In genomic region chr1:228058981-228059535, GRCh38 we compare ENCODE assay signal across 10 cellular contexts. TPM values are rescaled to one million over a fixed set of nuclear protein-coding genes. Genes with fewer than 3 reads are reported as not detected.
DNase-seq lines count a peak whose midpoint lies in the region; ATAC-seq, FAIRE-seq and TF ChIP-seq lines count a peak whose summit lies in the region.
"Had no signal": no experiment of that assay in that cellular context is flagged by ENCODE, and none has a peak within 500 bp of the region (broad histone marks: within the 10 kb centered on the region; RNA-seq: fewer than 3 reads in every experiment).

No MANE protein-coding gene starts in this region.

- FAIRE-seq in A549 (lab: Jason Lieb, UNC) = no peak

- POLR2A ChIA-PET in A549 (lab: Yijun Ruan, JAX) = no interaction called here
- POLR2A ChIA-PET in activated naive CD8-positive, alpha-beta T cell treated with anti-CD3 and anti-CD28 coated beads, Interleukin-2, amount 10 ng/mL, durations not matched to agents 7 days and 5 days (lab: Charles Lee) = interaction anchor here (0.6 to 1.8 kb wide), 2 partner anchors 7 to 23 kb away, joined by 3 to 4 read pairs; partner anchors contain the start of gene ARF1

- peak overlapping the region; percentile 73 for H3K4me3 Mint-ChIP-seq in activated naive CD8-positive, alpha-beta T cell treated with anti-CD3 and anti-CD28 coated beads, Interleukin-2, amount 10 ng/mL, durations not matched to agents 7 days and 5 days
- H3K4me3 Mint-ChIP-seq in Calu3 (ENCODE audit: low read depth, unreplicated experiment) = no peak overlapping the region

- BruUV-seq in Calu3 (replicated peaks; lab: Mats Ljungman, UMichigan) = no TSS peak

- no peak overlapping the region for H3K27ac Mint-ChIP-seq in activated naive CD8-positive, alpha-beta T cell treated with anti-CD3 and anti-CD28 coated beads, Interleukin-2, amount 10 ng/mL, durations not matched to agents 7 days and 5 days
- no peak overlapping the region for H3K27ac Mint-ChIP-seq in Calu3 (ENCODE audit: unreplicated experiment)

- H3K4me1 ChIP-seq in A549 (peaks cover 12% of the 10 kb centered on the region; the same call in 2 of the 3 replicates), mucosa of descending colon (ENCODE audit: low read depth) (peaks cover 17% of the 10 kb centered on the region)

- H3K9me3 ChIP-seq in A549 = peaks cover 5% of the 10 kb centered on the region; the same call in 2 of the 3 replicates
- H3K9me3 ChIP-seq in mucosa of descending colon = no peaks in the 10 kb centered on the region

- peaks cover 1% of the 10 kb centered on the region for H3K4me1 Mint-ChIP-seq in activated naive CD8-positive, alpha-beta T cell treated with anti-CD3 and anti-CD28 coated beads, Interleukin-2, amount 10 ng/mL, durations not matched to agents 7 days and 5 days
- H3K4me1 Mint-ChIP-seq in Calu3 (ENCODE audit: low read depth, unreplicated experiment) = peaks cover 9% of the 10 kb centered on the region

- TF ChIP-seq CTCF in A549 (IDR thresholded peaks at IDR 0.05) = no peak
- TF ChIP-seq CTCF in mucosa of descending colon (IDR thresholded peaks at IDR 0.05) = no peak
- TF ChIP-seq CTCF in Calu3 (IDR thresholded peaks at IDR 0.05; ENCODE audit: unreplicated experiment) = no peak

- intact Hi-C loops in mucosa of descending colon (cut with DNase I, micrococcal nuclease) = no loop called here
- intact Hi-C loops in Calu3 (cut with micrococcal nuclease; ENCODE audit: unreplicated experiment) = no loop called here

- DNase-seq in A549 (ENCODE audit: low read depth in 1 of 2, low spot score in 1 of 2) (no peak), mucosa of descending colon (no peak), NOMO-1 treated with DMSO at 0.1 percent for 48 hours (lab: John Stamatoyannopoulos, UW; ENCODE audit: unreplicated experiment) (no peak), kidney glomerular epithelial cell (lab: John Stamatoyannopoulos, UW) (no peak), NCI-H82 (lab: John Stamatoyannopoulos, UW) (no peak), Calu3 (no peak)
- peak; percentile 68 for DNase-seq in activated naive CD8-positive, alpha-beta T cell treated with anti-CD3 and anti-CD28 coated beads, Interleukin-2, amount 10 ng/mL, durations not matched to agents 7 days and 5 days

- peak in 1 of 2 experiments; percentile 26; a peak in 4 of 6 replicates for ATAC-seq in A549
- peak; percentile 14 for ATAC-seq in HG03442 (IDR thresholded peaks at IDR 0.05; ENCODE audit: unreplicated experiment)
- peak; percentile 43 for ATAC-seq in activated naive CD8-positive, alpha-beta T cell treated with anti-CD3 and anti-CD28 coated beads, Interleukin-2, amount 10 ng/mL, durations not matched to agents 7 days and 5 days (ENCODE audit: low read depth)
- peak; percentile 40 for ATAC-seq in mucosa of descending colon

- no peaks in the 10 kb centered on the region for H3K36me3 Mint-ChIP-seq in activated naive CD8-positive, alpha-beta T cell treated with anti-CD3 and anti-CD28 coated beads, Interleukin-2, amount 10 ng/mL, durations not matched to agents 7 days and 5 days
- H3K36me3 Mint-ChIP-seq in Calu3 (ENCODE audit: insufficient read depth, unreplicated experiment) = no peaks in the 10 kb centered on the region

- peaks cover 1% of the 10 kb centered on the region for H3K9me3 Mint-ChIP-seq in activated naive CD8-positive, alpha-beta T cell treated with anti-CD3 and anti-CD28 coated beads, Interleukin-2, amount 10 ng/mL, durations not matched to agents 7 days and 5 days
- peaks cover 8% of the 10 kb centered on the region for H3K9me3 Mint-ChIP-seq in Calu3 (ENCODE audit: low read depth, unreplicated experiment)

- H3K36me3 ChIP-seq in mucosa of descending colon (ENCODE audit: low read depth) = no peaks in the 10 kb centered on the region
- H3K36me3 ChIP-seq: tibial nerve had no signal

- TF ChIP-seq RAD21 in A549 (conservative IDR thresholded peaks at IDR 0.05 in 1 of 2, IDR thresholded peaks at IDR 0.05 in 1 of 2) = no peak

- no peak for TF ChIP-seq EP300 in A549 (IDR thresholded peaks at IDR 0.05)

- CTCF ChIA-PET in A549 (lab: Yijun Ruan, JAX) = interaction anchor here (0.6 to 4.1 kb wide), 4 partner anchors 17 to 55 kb away, joined by 3 to 25 read pairs (median 4); no protein-coding TSS in a partner anchor
- CTCF ChIA-PET in Calu3 (lab: Charles Lee) = no interaction called here

- H3K4me2 ChIP-seq in A549 = peak overlapping the region; percentile 98

- peak overlapping the region in 1 of 2 experiments; percentile 84; a peak in 4 of 6 replicates for H3K27ac ChIP-seq in A549
- H3K27ac ChIP-seq: tibial nerve had no signal

- H3K4me3 ChIP-seq in A549 = peak overlapping the region; percentile 59
- no peak overlapping the region for H3K4me3 ChIP-seq in mucosa of descending colon

- peaks cover 46% of the 10 kb centered on the region for H3K27me3 Mint-ChIP-seq in activated naive CD8-positive, alpha-beta T cell treated with anti-CD3 and anti-CD28 coated beads, Interleukin-2, amount 10 ng/mL, durations not matched to agents 7 days and 5 days
- peaks cover 56% of the 10 kb centered on the region for H3K27me3 Mint-ChIP-seq in Calu3 (ENCODE audit: unreplicated experiment)

- WGBS in A549 (ENCODE audit: missing lambda C conversion rate) = 52% methylated on average over 26 of the region's 60 CpGs

- no peak for TF ChIP-seq POLR2A in A549 (IDR thresholded peaks at IDR 0.05; ENCODE audit: low read length)

TF ChIP-seq in A549, 52 proteins besides CTCF, POLR2A, EP300 and RAD21 (continues in another document):
- TF ChIP-seq REST (IDR thresholded peaks at IDR 0.05) (no peak), RCOR1 (IDR thresholded peaks at IDR 0.05; ENCODE audit: low read depth, low read length) (no peak), TFCP2L1 (CRISPR knock-in tag; IDR thresholded peaks at IDR 0.05) (no peak)

RNA-seq across cellular contexts. Expression of gene ARF1, which starts 23.4 kb away (rescaled TPM):
- polyA plus RNA-seq in A549 (2011; rRNA removed) (333 and 376 TPM in 2 replicates), A549 (2017; fragmentation: RNase III; extraction: RNeasy Plus Mini Kit Qiagen cat#74134 plus additional on column Dnase treatment) (297 to 313 TPM (median 308 TPM) in 3 replicates)
- 669 and 696 TPM in 2 replicates for polyA plus RNA-seq in A549 (2012; cell fraction: cytosol; rRNA removed)
- 541 and 746 TPM in 2 replicates for polyA plus RNA-seq in A549 (2012; cell fraction: nucleus; rRNA removed)
- 582 and 626 TPM in 2 replicates for polyA minus RNA-seq in A549 (2011; rRNA and poly(A)+ RNA removed)
- total RNA-seq in activated naive CD8-positive, alpha-beta T cell treated with anti-CD3 and anti-CD28 coated beads, Interleukin-2, amount 10 ng/mL, durations not matched to agents 7 days and 5 days = 100 to 1,000 TPM; 266 to 284 TPM
- total RNA-seq in mucosa of descending colon (100 to 1,000 TPM; 339 to 490 (median 479) TPM), Calu3 (2022) (510 and 512 TPM in 2 replicates)

RNA-seq across cellular contexts. Expression of gene C1orf35, which starts 44.1 kb away (rescaled TPM):
- polyA plus RNA-seq in A549 (2011; rRNA removed) (8.2 and 9.8 TPM in 2 replicates), A549 (2017; fragmentation: RNase III; extraction: RNeasy Plus Mini Kit Qiagen cat#74134 plus additional on column Dnase treatment) (27.3 to 29.0 TPM (median 28.9 TPM) in 3 replicates)
- polyA plus RNA-seq in A549 (2012; cell fraction: cytosol; rRNA removed) = 43.1 and 47.3 TPM in 2 replicates
- 85.5 and 97.7 TPM in 2 replicates for polyA plus RNA-seq in A549 (2012; cell fraction: nucleus; rRNA removed)
- polyA minus RNA-seq in A549 (2011; rRNA and poly(A)+ RNA removed) = 0.99 and 1.6 TPM in 2 replicates
- total RNA-seq in activated naive CD8-positive, alpha-beta T cell treated with anti-CD3 and anti-CD28 coated beads, Interleukin-2, amount 10 ng/mL, durations not matched to agents 7 days and 5 days = 10 to 100 TPM; 25.2 to 29.2 TPM
- total RNA-seq in mucosa of descending colon (10 to 100 TPM; 10.6 to 15.7 (median 13.9) TPM), Calu3 (2022) (38.1 and 39.3 TPM in 2 replicates)

RNA-seq across cellular contexts. Expression of gene MRPL55, which starts 50.0 kb away (rescaled TPM):
- polyA plus RNA-seq in A549 (2011; rRNA removed) (54.2 and 59.7 TPM in 2 replicates), A549 (2017; fragmentation: RNase III; extraction: RNeasy Plus Mini Kit Qiagen cat#74134 plus additional on column Dnase treatment) (74.2 to 80.0 TPM (median 75.6 TPM) in 3 replicates)
- 174 and 197 TPM in 2 replicates for polyA plus RNA-seq in A549 (2012; cell fraction: cytosol; rRNA removed)
- polyA plus RNA-seq in A549 (2012; cell fraction: nucleus; rRNA removed) = 155 and 261 TPM in 2 replicates
- polyA minus RNA-seq in A549 (2011; rRNA and poly(A)+ RNA removed) = 26.8 and 28.5 TPM in 2 replicates
- total RNA-seq in activated naive CD8-positive, alpha-beta T cell treated with anti-CD3 and anti-CD28 coated beads, Interleukin-2, amount 10 ng/mL, durations not matched to agents 7 days and 5 days = 10 to 100 TPM; 53.6 to 53.7 TPM
- total RNA-seq in mucosa of descending colon (10 to 100 TPM; 24.3 to 42.1 (median 37.3) TPM), Calu3 (2022) (69.1 and 72.3 TPM in 2 replicates)

RNA-seq across cellular contexts. Expression of gene WNT3A, which starts 52.3 kb away (rescaled TPM):
- polyA plus RNA-seq in A549 (2011; rRNA removed) (not detected in 2 replicates), A549 (2017; fragmentation: RNase III; extraction: RNeasy Plus Mini Kit Qiagen cat#74134 plus additional on column Dnase treatment) (not detected in 3 replicates)
- polyA plus RNA-seq in A549 (2012; cell fraction: cytosol; rRNA removed) = 0.01 TPM in 1 of 2 replicates, not detected in the other
- polyA plus RNA-seq in A549 (2012; cell fraction: nucleus; rRNA removed) = 0.02 TPM in 1 of 2 replicates, not detected in the other
- not detected in 2 replicates for polyA minus RNA-seq in A549 (2011; rRNA and poly(A)+ RNA removed)
- not detected for total RNA-seq in activated naive CD8-positive, alpha-beta T cell treated with anti-CD3 and anti-CD28 coated beads, Interleukin-2, amount 10 ng/mL, durations not matched to agents 7 days and 5 days
- total RNA-seq in mucosa of descending colon (not detected), Calu3 (2022) (not detected in 2 replicates)
- total RNA-seq: dermis microvascular lymphatic vessel endothelial cell, tibial nerve had no signal
